In the genomic region with DNA sequence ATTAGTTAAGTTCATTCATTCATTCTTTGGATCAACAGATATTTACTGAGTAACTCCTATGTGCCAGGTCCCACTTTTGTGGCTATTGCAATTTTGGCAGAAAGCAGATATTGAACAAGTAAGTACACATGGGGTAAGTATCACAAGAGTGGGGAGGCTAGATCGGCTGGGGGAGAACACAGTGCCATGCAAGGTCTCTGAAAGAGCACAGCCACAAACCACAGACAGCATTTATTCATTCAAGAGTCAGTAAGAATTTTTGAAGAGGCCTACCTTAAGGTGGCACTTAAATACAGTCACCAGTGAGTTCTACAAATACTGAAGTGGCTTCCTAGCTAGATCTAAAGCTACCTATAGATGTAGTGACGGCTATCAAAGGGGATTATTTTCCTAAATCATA, we compare ENCODE assay signal across 27 cellular contexts.
DNase-seq lines count a peak whose midpoint lies in the region; ATAC-seq, FAIRE-seq and TF ChIP-seq lines count a peak whose summit lies in the region.
"Had no signal": no experiment of that assay in that cellular context is flagged by ENCODE, and none has a peak within 500 bp of the region (broad histone marks: within the 10 kb centered on the region; RNA-seq: fewer than 3 reads in every experiment).

No MANE protein-coding gene starts in this region.

- no peak overlapping the region for H3K14ac ChIP-seq in trophoblast cell (ENCODE audit: low read length)

- H3K9ac ChIP-seq in trophoblast cell (ENCODE audit: low read length), result no peak overlapping the region

- H4K8ac ChIP-seq in trophoblast cell (ENCODE audit: low read depth, low read length), result no peak overlapping the region

- no peaks in the 10 kb centered on the region for H3K79me1 ChIP-seq in trophoblast cell (ENCODE audit: low read length)

- no peak overlapping the region for H3K23ac ChIP-seq in trophoblast cell (ENCODE audit: low read length)

- H3K9me3 ChIP-seq in lower lobe of right lung (no peaks in the 10 kb centered on the region), trophoblast cell (ENCODE audit: insufficient read depth, low read depth, low read length) (no peaks in the 10 kb centered on the region), vagina (no peaks in the 10 kb centered on the region)
- H3K9me3 ChIP-seq: ascending aorta, psoas muscle, thoracic aorta had no signal

- peaks cover 37% of the 10 kb centered on the region for H3K4me1 Mint-ChIP-seq in activated CD8-positive, alpha-beta T cell treated with anti-CD3 and anti-CD28 coated beads, Interleukin-2, amount 10 ng/mL, durations not matched to agents 7 days and 5 days (ENCODE audit: low read depth)

- ATAC-seq in activated CD8-positive, alpha-beta T cell treated with anti-CD3 and anti-CD28 coated beads, Interleukin-2, amount 10 ng/mL, durations not matched to agents 7 days and 5 days, result peak; percentile 58
- ATAC-seq in lower lobe of right lung, result peak; percentile 79 to 81
- ATAC-seq: psoas muscle had no signal

- H3K79me2 ChIP-seq in trophoblast cell (ENCODE audit: control insufficient read depth, insufficient read depth, low read length, poor library complexity), result no peaks in the 10 kb centered on the region

- no peak for TF ChIP-seq CTCF in lower lobe of right lung (IDR thresholded peaks at IDR 0.05)
- no peak for TF ChIP-seq CTCF in RWPE1 (conservative IDR thresholded peaks at IDR 0.05; ENCODE audit: low read depth)
- TF ChIP-seq CTCF in vagina (IDR thresholded peaks at IDR 0.05), result no peak

- H3K36me3 ChIP-seq in lower lobe of right lung (no peaks in the 10 kb centered on the region), trophoblast cell (ENCODE audit: control insufficient read depth in 1 of 2, insufficient read depth in 2 of 2, low read length in 2 of 2) (no peaks in the 10 kb centered on the region), vagina (no peaks in the 10 kb centered on the region)
- H3K36me3 ChIP-seq: ascending aorta, thoracic aorta, WERI-Rb-1 had no signal

- H2AK5ac ChIP-seq in trophoblast cell (ENCODE audit: low read length), result no peak overlapping the region

- H4K91ac ChIP-seq in trophoblast cell (ENCODE audit: low read depth, low read length), result no peak overlapping the region

- H3K4me1 ChIP-seq in lower lobe of right lung, result peaks cover 7% of the 10 kb centered on the region
- H3K4me1 ChIP-seq in trophoblast cell (ENCODE audit: control insufficient read depth in 1 of 2, insufficient read depth in 2 of 2, low read length in 2 of 2), result no peaks in the 10 kb centered on the region
- peaks cover 13% of the 10 kb centered on the region for H3K4me1 ChIP-seq in vagina
- H3K4me1 ChIP-seq: ascending aorta had no signal

- no peak overlapping the region for H3K27ac Mint-ChIP-seq in activated CD8-positive, alpha-beta T cell treated with anti-CD3 and anti-CD28 coated beads, Interleukin-2, amount 10 ng/mL, durations not matched to agents 7 days and 5 days
- H3K27ac Mint-ChIP-seq: activated naive CD4-positive, alpha-beta T cell treated with anti-CD3 and anti-CD28 coated beads, Interleukin-2, amount 10 ng/mL, durations not matched to agents 7 days and 5 days; activated T-cell treated with anti-CD3 and anti-CD28 coated beads, Interleukin-2, amount 50 U/mL, for 24 hours; stimulated activated naive B cell treated with anti-CD40 and anti-IgM and Interleukin-4, amounts not matched to agents 10 μg/mL and 1 μg/mL and 100 μg/mL, for 72 hours; T-helper 2 cell treated with Interferon-gamma antibody and Interleukin-4, amounts not matched to agents 5 μg/mL and 100 μg/mL, for 36 hours had no signal

- H2BK12ac ChIP-seq in trophoblast cell (ENCODE audit: low read length), result no peak overlapping the region

- no peak overlapping the region for H2BK120ac ChIP-seq in trophoblast cell (ENCODE audit: insufficient read depth, low read length, poor library complexity)

- H3K27me3 Mint-ChIP-seq in activated CD8-positive, alpha-beta T cell treated with anti-CD3 and anti-CD28 coated beads, Interleukin-2, amount 10 ng/mL, durations not matched to agents 7 days and 5 days (ENCODE audit: low read depth), result no peaks in the 10 kb centered on the region
- H3K27me3 Mint-ChIP-seq: activated naive CD4-positive, alpha-beta T cell treated with anti-CD3 and anti-CD28 coated beads, Interleukin-2, amount 10 ng/mL, durations not matched to agents 7 days and 5 days; activated T-cell treated with anti-CD3 and anti-CD28 coated beads, Interleukin-2, amount 50 U/mL, for 24 hours; stimulated activated naive B cell treated with anti-CD40 and anti-IgM and Interleukin-4, amounts not matched to agents 10 μg/mL and 1 μg/mL and 100 μg/mL, for 72 hours had no signal

- no peak overlapping the region for H3K4ac ChIP-seq in trophoblast cell (ENCODE audit: low read depth, low read length)

- H3K4me3 Mint-ChIP-seq in activated CD8-positive, alpha-beta T cell treated with anti-CD3 and anti-CD28 coated beads, Interleukin-2, amount 10 ng/mL, durations not matched to agents 7 days and 5 days, result no peak overlapping the region
- H3K4me3 Mint-ChIP-seq: activated naive CD4-positive, alpha-beta T cell treated with anti-CD3 and anti-CD28 coated beads, Interleukin-2, amount 10 ng/mL, durations not matched to agents 7 days and 5 days; activated T-cell treated with anti-CD3 and anti-CD28 coated beads, Interleukin-2, amount 50 U/mL, for 24 hours; stimulated activated naive B cell treated with anti-CD40 and anti-IgM and Interleukin-4, amounts not matched to agents 10 μg/mL and 1 μg/mL and 100 μg/mL, for 72 hours; T-helper 2 cell treated with Interferon-gamma antibody and Interleukin-4, amounts not matched to agents 5 μg/mL and 100 μg/mL, for 36 hours had no signal

- WGBS in trophoblast cell (ENCODE audit: extremely low coverage, insufficient coverage, insufficient read length), result no CpG with 5 or more reads among the region's 2 CpGs

- H3K18ac ChIP-seq in trophoblast cell (ENCODE audit: low read length), result no peak overlapping the region

- H3K27ac ChIP-seq in lower lobe of right lung (no peak overlapping the region), trophoblast cell (ENCODE audit: low read depth, low read length) (no peak overlapping the region), RWPE1 (no peak overlapping the region), vagina (no peak overlapping the region)
- H3K27ac ChIP-seq: ascending aorta, psoas muscle, SK-N-MC, skin epidermis, thoracic aorta, WERI-Rb-1 had no signal

- no peak for TF ChIP-seq POLR2A in GM12892 (IDR thresholded peaks at IDR 0.05; ENCODE audit: low read depth, low read length)
- no peak for TF ChIP-seq POLR2A in vagina (IDR thresholded peaks at IDR 0.05)

- intact Hi-C loops in lower lobe of right lung (cut with DNase I) (no loop called here), vagina (cut with DNase I) (no loop called here)

- peak; percentile 5 for FAIRE-seq in GM12892 (lab: Jason Lieb, UNC)
- FAIRE-seq: islet of Langerhans had no signal

- H4K12ac ChIP-seq in trophoblast cell (ENCODE audit: low read depth, low read length), result no peak overlapping the region

- H3K36me3 Mint-ChIP-seq in activated CD8-positive, alpha-beta T cell treated with anti-CD3 and anti-CD28 coated beads, Interleukin-2, amount 10 ng/mL, durations not matched to agents 7 days and 5 days (ENCODE audit: low read depth), result no peaks in the 10 kb centered on the region
- H3K36me3 Mint-ChIP-seq: activated naive CD4-positive, alpha-beta T cell treated with anti-CD3 and anti-CD28 coated beads, Interleukin-2, amount 10 ng/mL, durations not matched to agents 7 days and 5 days; stimulated activated naive B cell treated with anti-CD40 and anti-IgM and Interleukin-4, amounts not matched to agents 10 μg/mL and 1 μg/mL and 100 μg/mL, for 72 hours had no signal

- H3K4me3 ChIP-seq in lower lobe of right lung (no peak overlapping the region), trophoblast cell (ENCODE audit: low read depth, low read length) (no peak overlapping the region), vagina (no peak overlapping the region)
- H3K4me3 ChIP-seq: ascending aorta, psoas muscle, SK-N-MC, skin epidermis, thoracic aorta had no signal

- POLR2A ChIA-PET in activated CD8-positive, alpha-beta T cell treated with anti-CD3 and anti-CD28 coated beads, Interleukin-2, amount 10 ng/mL, durations not matched to agents 7 days and 5 days (lab: Charles Lee), result no interaction called here
- POLR2A ChIA-PET in RWPE1 (lab: Yijun Ruan, JAX; ENCODE audit: low non-redundant PET), result no interaction called here

- H3K27me3 ChIP-seq in lower lobe of right lung (ENCODE audit: low read depth) (no peaks in the 10 kb centered on the region), trophoblast cell (ENCODE audit: insufficient read depth, low read length) (no peaks in the 10 kb centered on the region), vagina (no peaks in the 10 kb centered on the region)
- H3K27me3 ChIP-seq: ascending aorta had no signal

- H2BK5ac ChIP-seq in trophoblast cell (ENCODE audit: low read depth, low read length, poor library complexity), result no peak overlapping the region

- no peaks in the 10 kb centered on the region for H3K9me3 Mint-ChIP-seq in activated CD8-positive, alpha-beta T cell treated with anti-CD3 and anti-CD28 coated beads, Interleukin-2, amount 10 ng/mL, durations not matched to agents 7 days and 5 days (ENCODE audit: insufficient read depth)

- CTCF ChIA-PET in activated CD8-positive, alpha-beta T cell treated with anti-CD3 and anti-CD28 coated beads, Interleukin-2, amount 10 ng/mL, durations not matched to agents 7 days and 5 days (lab: Charles Lee), result interaction anchor here (0.7 kb wide), 1 partner anchor 110 kb away, joined by 3 read pairs; no protein-coding TSS in a partner anchor
- CTCF ChIA-PET in RWPE1 (lab: Yijun Ruan, JAX), result interaction anchor here (0.6 kb wide), 2 partner anchors 126 to 409 kb away, joined by 3 read pairs; no protein-coding TSS in a partner anchor

- no peak overlapping the region for H2AFZ ChIP-seq in trophoblast cell (ENCODE audit: insufficient read depth, low read length, poor library complexity)

- no peak overlapping the region for H3K4me2 ChIP-seq in trophoblast cell (ENCODE audit: low read length)

- DNase-seq in GM12892 (ENCODE audit: insufficient read length) (no peak), Kasumi-1 (lab: John Stamatoyannopoulos, UW) (peak; percentile 24 to 47), lower lobe of right lung (no peak), trophoblast cell (no peak), RWPE1 (ENCODE audit: low spot score) (no peak), vagina (ENCODE audit: extremely low spot score in 2 of 2) (no peak), DMS 273 treated with DMSO at 0.1 percent for 48 hours (lab: John Stamatoyannopoulos, UW) (no peak)
- no peak for DNase-seq in activated CD8-positive, alpha-beta T cell treated with anti-CD3 and anti-CD28 coated beads, Interleukin-2, amount 10 ng/mL, durations not matched to agents 7 days and 5 days
- DNase-seq: activated CD4-positive, alpha-beta T cell treated with anti-CD3 and anti-CD28 coated beads, Interleukin-2, amount 50 U/mL, for 4 hours; activated naive CD4-positive, alpha-beta T cell treated with anti-CD3 and anti-CD28 coated beads, Interleukin-2, amount 10 ng/mL, durations not matched to agents 7 days and 5 days; activated T-cell treated with anti-CD3 and anti-CD28 coated beads, Interleukin-2, amount 50 U/mL, for 24 hours; effector CD8-positive, alpha-beta T cell; foreskin melanocyte; hippocampal formation; KBM-7; NCI-H1417 treated with DMSO at 0.1 percent for 48 hours; NCI-H510A treated with DMSO at 0.1 percent for 48 hours; psoas muscle; stimulated activated CD4-positive, alpha-beta T cell treated with anti-CD3 and anti-CD28 coated beads, Interleukin-2, amount 100 ng/mL, for 24 hours; stimulated activated naive B cell treated with anti-CD40 and anti-IgM and Interleukin-4, amounts not matched to agents 10 μg/mL and 1 μg/mL and 100 μg/mL, for 72 hours; WERI-Rb-1 had no signal

Comparison
In these comparisons a context has a peak if more than half of its experiments do, and no peak if none do; other contexts are left out.
1. DNase-seq: peak in Kasumi-1 (2 of 2); none in GM12892 (single experiment), activated CD8-positive, alpha-beta T cell treated with anti-CD3 and anti-CD28 coated beads, Interleukin-2, amount 10 ng/mL, durations not matched to agents 7 days and 5 days (single experiment), lower lobe of right lung (single experiment), trophoblast cell (0 of 2), RWPE1 (single experiment), vagina (0 of 2) and DMS 273 treated with DMSO at 0.1 percent for 48 hours (single experiment).